In genomic region chr12:132570635-132571034, GRCh38 we compare ENCODE assay signal across 2 cellular contexts.
TF ChIP-seq lines count a peak whose summit lies in the region.

No MANE protein-coding gene starts in this region.

TF ChIP-seq in HepG2, 621 proteins besides CTCF, POLR2A, EP300 and RAD21:
- TF ChIP-seq, protein P1, sequence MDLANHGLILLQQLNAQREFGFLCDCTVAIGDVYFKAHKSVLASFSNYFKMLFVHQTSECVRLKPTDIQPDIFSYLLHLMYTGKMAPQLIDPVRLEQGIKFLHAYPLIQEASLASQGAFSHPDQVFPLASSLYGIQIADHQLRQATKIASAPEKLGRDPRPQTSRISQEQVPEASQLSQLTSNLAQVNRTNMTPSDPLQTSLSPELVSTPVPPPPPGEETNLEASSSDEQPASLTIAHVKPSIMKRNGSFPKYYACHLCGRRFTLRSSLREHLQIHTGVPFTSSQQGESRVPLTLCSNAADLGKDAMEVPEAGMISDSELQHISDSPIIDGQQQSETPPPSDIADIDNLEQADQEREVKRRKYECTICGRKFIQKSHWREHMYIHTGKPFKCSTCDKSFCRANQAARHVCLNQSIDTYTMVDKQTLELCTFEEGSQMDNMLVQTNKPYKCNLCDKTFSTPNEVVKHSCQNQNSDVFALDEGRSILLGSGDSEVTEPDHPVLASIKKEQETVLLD (CRISPR knock-in tag; IDR thresholded peaks at IDR 0.05; ENCODE audit: low read depth), result no peak
- peak; percentile 61 for TF ChIP-seq AGO2 (optimal IDR thresholded peaks at IDR 0.05; ENCODE audit: low read depth, low read length)

TF ChIP-seq in K562, 482 proteins besides CTCF, POLR2A, EP300 and RAD21:
- TF ChIP-seq POLR2G (IDR thresholded peaks at IDR 0.05; ENCODE audit: low read depth, low read length) (peak; percentile 25; the same call in 1 of the 2 replicates), ZBTB17 (CRISPR knock-in tag; IDR thresholded peaks at IDR 0.05) (no peak)
TF ChIP-seq in K562: peak in this region for 1.
